ENCODE assay signal across 8 cellular contexts in genomic region chr19:57434386-57435061, GRCh38. TPM values are rescaled to one million over a fixed set of nuclear protein-coding genes. Genes with fewer than 3 reads are reported as not detected.
A peak's percentile ranks its signal among the peaks of the same experiment; 100 is the strongest.
DNase-seq lines count a peak whose midpoint lies in the region; ATAC-seq, FAIRE-seq and TF ChIP-seq lines count a peak whose summit lies in the region.

No MANE protein-coding gene starts in this region.

- H3K27me3 ChIP-seq in HUES48 (ENCODE audit: control insufficient read depth, insufficient read depth, low read length) (no peaks in the 10 kb centered on the region), bronchial epithelial cell (ENCODE audit: control insufficient read depth, insufficient read depth, low read length) (no peaks in the 10 kb centered on the region), mucosa of rectum (ENCODE audit: control insufficient read depth in 2 of 2, insufficient read depth in 2 of 2, low read length in 2 of 2) (no peaks in the 10 kb centered on the region)

- peaks cover 7% of the 10 kb centered on the region for H3K36me3 ChIP-seq in HUES48 (ENCODE audit: control insufficient read depth, insufficient read depth, low read length)
- no peaks in the 10 kb centered on the region for H3K36me3 ChIP-seq in bronchial epithelial cell (ENCODE audit: control insufficient read depth, insufficient read depth, low read length)
- no peaks in the 10 kb centered on the region for H3K36me3 ChIP-seq in mucosa of rectum (ENCODE audit: control insufficient read depth in 2 of 2, insufficient read depth in 2 of 2, low read length in 2 of 2)

- TF ChIP-seq CTCF in bronchial epithelial cell (IDR thresholded peaks at IDR 0.05; ENCODE audit: insufficient read depth, low read length, severe bottlenecking) = no peak

- H3K4me1 ChIP-seq in HUES48 (ENCODE audit: control insufficient read depth, insufficient read depth, low read length) = peaks cover 7% of the 10 kb centered on the region; the same call in 1 of the 2 replicates
- H3K4me1 ChIP-seq in mucosa of rectum (ENCODE audit: control insufficient read depth in 2 of 2, insufficient read depth in 2 of 2, low read length in 2 of 2) = peaks cover 10 to 14% of the 10 kb centered on the region in 2 donors

- H3K9me3 ChIP-seq in HUES48 (ENCODE audit: control insufficient read depth, insufficient read depth, low read length) = no peaks in the 10 kb centered on the region
- H3K9me3 ChIP-seq in mucosa of rectum (ENCODE audit: control insufficient read depth in 2 of 2, low read length in 2 of 2) = no peaks in the 10 kb centered on the region

- H3K4me3 ChIP-seq in HUES48 (ENCODE audit: low read depth, low read length) = peak overlapping the region; percentile 95
- H3K4me3 ChIP-seq in bronchial epithelial cell (ENCODE audit: low read depth, low read length) = peak overlapping the region; percentile 64
- H3K4me3 ChIP-seq in mucosa of rectum (ENCODE audit: low read length in 2 of 2) = peak overlapping the region; percentile 88 to 92

- peak overlapping the region; percentile 87 for H3K9ac ChIP-seq in HUES48 (ENCODE audit: low read depth, low read length)
- H3K9ac ChIP-seq in mucosa of rectum (ENCODE audit: low read depth in 1 of 2, low read length in 2 of 2) = peak overlapping the region in 1 of 2 donors; percentile 83

- H3K27ac ChIP-seq in HUES48 (ENCODE audit: low read depth, low read length) (peak overlapping the region; percentile 96), mucosa of rectum (ENCODE audit: low read depth in 2 of 2, low read length in 2 of 2) (no peak overlapping the region)

- ATAC-seq in GM18520 (IDR thresholded peaks at IDR 0.05; ENCODE audit: unreplicated experiment) = no peak

- peak; percentile 7 for FAIRE-seq in bronchial epithelial cell (lab: Jason Lieb, UNC)

- DNase-seq in stimulated activated CD4-positive, alpha-beta T cell treated with anti-CD3 and anti-CD28 coated beads, Interleukin-12 subunit alpha, Interleukin-12 subunit beta, amount 100 ng/mL, for 48 hours (ENCODE audit: low read depth in 2 of 3, low spot score in 1 of 3) = peak in 2 of 3 donors; percentile 2 to 14
- no peak for DNase-seq in stimulated activated CD4-positive, alpha-beta T cell treated with anti-CD3 and anti-CD28 coated beads, Interleukin-2, amount 100 ng/mL, for 24 hours
- DNase-seq in bronchial epithelial cell (ENCODE audit: low read depth) (peak; percentile 28), NCI-H82 (lab: John Stamatoyannopoulos, UW) (no peak)
- no peak for DNase-seq in stimulated activated CD4-positive, alpha-beta T cell treated with anti-CD3 and anti-CD28 coated beads, Interleukin-1b, Interleukin-23, amount 100 ng/mL, for 48 hours

RNA-seq across cellular contexts. Expression of gene ZNF749, which starts 0.6 kb away (rescaled TPM):
- 18.4 and 23.2 TPM in 2 replicates for total RNA-seq in bronchial epithelial cell

RNA-seq across cellular contexts. Expression of gene VN1R1, which starts 22.4 kb away (rescaled TPM):
- 0.53 and 1.2 TPM in 2 replicates for total RNA-seq in bronchial epithelial cell

RNA-seq across cellular contexts. Expression of gene ZNF17, which starts 23.6 kb away (rescaled TPM):
- 9.0 and 11.3 TPM in 2 replicates for total RNA-seq in bronchial epithelial cell

RNA-seq across cellular contexts. Expression of gene ZNF772, which starts 42.8 kb away (rescaled TPM):
- 11.8 and 24.3 TPM in 2 replicates for total RNA-seq in bronchial epithelial cell

RNA-seq across cellular contexts. Expression of gene ZNF548, which starts 44.9 kb away (rescaled TPM):
- total RNA-seq in bronchial epithelial cell = 30.1 and 31.9 TPM in 2 replicates

Comparison
In these comparisons a context has a peak if more than half of its experiments do, and no peak if none do; other contexts are left out.
1. DNase-seq: peak in stimulated activated CD4-positive, alpha-beta T cell treated with anti-CD3 and anti-CD28 coated beads, Interleukin-12 subunit alpha, Interleukin-12 subunit beta, amount 100 ng/mL, for 48 hours (2 of 3) and bronchial epithelial cell (single experiment); none in stimulated activated CD4-positive, alpha-beta T cell treated with anti-CD3 and anti-CD28 coated beads, Interleukin-2, amount 100 ng/mL, for 24 hours (0 of 2), NCI-H82 (single experiment) and stimulated activated CD4-positive, alpha-beta T cell treated with anti-CD3 and anti-CD28 coated beads, Interleukin-1b, Interleukin-23, amount 100 ng/mL, for 48 hours (single experiment).
2. Peak in every context shown above with its lines, with median percentiles within 50 percentile points of each other: H3K4me3 ChIP-seq.